In the genomic region with DNA sequence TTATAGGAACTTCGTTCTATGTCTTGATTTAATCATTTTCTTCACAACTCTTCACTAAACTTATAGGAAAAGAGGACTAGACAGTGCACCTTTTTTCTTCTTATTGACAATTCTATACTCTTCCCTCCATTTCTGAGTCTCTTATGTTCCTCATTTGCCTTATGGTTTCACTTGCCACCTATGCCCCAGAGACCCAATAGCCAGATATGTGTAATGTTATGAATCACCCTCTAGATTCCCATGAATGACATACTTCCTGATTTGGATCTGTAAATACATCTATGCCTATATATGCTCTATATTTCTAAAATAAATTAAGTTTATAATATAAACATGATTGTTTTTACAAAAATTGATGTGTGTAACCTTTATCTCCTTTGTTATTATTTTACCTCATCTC, we compare ENCODE assay signal across 9 cellular contexts.
DNase-seq lines count a peak whose midpoint lies in the region; ATAC-seq and TF ChIP-seq lines count a peak whose summit lies in the region.
"Had no signal": no experiment of that assay in that cellular context is flagged by ENCODE, and none has a peak within 500 bp of the region (broad histone marks: within the 10 kb centered on the region; RNA-seq: fewer than 3 reads in every experiment).

No MANE protein-coding gene starts in this region.

- no peaks in the 10 kb centered on the region for H3K36me3 ChIP-seq in ACC112 (ENCODE audit: insufficient read depth, low read length)

- H3K27ac ChIP-seq in ACC112 (ENCODE audit: low read depth, low read length) (peak overlapping the region; percentile 69), RWPE1 (no peak overlapping the region)

- no peaks in the 10 kb centered on the region for H3K27me3 ChIP-seq in ACC112 (ENCODE audit: insufficient read depth, low read length)

- no peaks in the 10 kb centered on the region for H3K27me3 Mint-ChIP-seq in activated T-helper 17 cell treated with anti-CD3 and anti-CD28 coated beads, Interleukin-2, amount 50 U/mL, for 72 hours

- no peaks in the 10 kb centered on the region for H3K9me3 Mint-ChIP-seq in activated T-helper 17 cell treated with anti-CD3 and anti-CD28 coated beads, Interleukin-2, amount 50 U/mL, for 72 hours

- H3K4me3 ChIP-seq in ACC112 (ENCODE audit: low read depth, low read length) (peak overlapping the region; percentile 27; the same call in 1 of the 2 replicates), choroid plexus epithelial cell (ENCODE audit: low read depth, low read length) (no peak overlapping the region)

- DNase-seq in choroid plexus epithelial cell (ENCODE audit: low read depth) (peak; percentile 57), RWPE1 (ENCODE audit: low spot score) (no peak), NCI-H226 (no peak), hypothalamus (lab: John Stamatoyannopoulos, UW) (no peak)
- DNase-seq: activated CD8-positive, alpha-beta memory T cell treated with anti-CD3 and anti-CD28 coated beads for 24 hours had no signal

- H2AFZ ChIP-seq in ACC112 (ENCODE audit: low read length, unreplicated experiment) = peak overlapping the region; percentile 96

- POLR2A ChIA-PET in RWPE1 (lab: Yijun Ruan, JAX; ENCODE audit: low non-redundant PET) = no interaction called here

- no peaks in the 10 kb centered on the region for H3K79me2 ChIP-seq in ACC112 (ENCODE audit: control insufficient read depth, insufficient read depth, low read length, unreplicated experiment)

- H3K4me1 ChIP-seq in ACC112 (ENCODE audit: control insufficient read depth, insufficient read depth, low read length, unreplicated experiment) = peaks cover 29% of the 10 kb centered on the region

- ATAC-seq in GM19397 (IDR thresholded peaks at IDR 0.05; ENCODE audit: unreplicated experiment) (peak; percentile 72), HG03378 (IDR thresholded peaks at IDR 0.05; ENCODE audit: unreplicated experiment) (peak; percentile 84)
- ATAC-seq in activated T-helper 17 cell treated with anti-CD3 and anti-CD28 coated beads, Interleukin-2, amount 50 U/mL, for 72 hours (replicated peaks) = no peak

- no peak overlapping the region for H3K27ac Mint-ChIP-seq in activated T-helper 17 cell treated with anti-CD3 and anti-CD28 coated beads, Interleukin-2, amount 50 U/mL, for 72 hours

- H3K4me3 Mint-ChIP-seq in activated T-helper 17 cell treated with anti-CD3 and anti-CD28 coated beads, Interleukin-2, amount 50 U/mL, for 72 hours = no peak overlapping the region

- H3K36me3 Mint-ChIP-seq in activated T-helper 17 cell treated with anti-CD3 and anti-CD28 coated beads, Interleukin-2, amount 50 U/mL, for 72 hours (ENCODE audit: low read depth) = no peaks in the 10 kb centered on the region

- H3K4me1 Mint-ChIP-seq in activated T-helper 17 cell treated with anti-CD3 and anti-CD28 coated beads, Interleukin-2, amount 50 U/mL, for 72 hours = no peaks in the 10 kb centered on the region

- CTCF ChIA-PET in RWPE1 (lab: Yijun Ruan, JAX) = no interaction called here

- TF ChIP-seq CTCF in choroid plexus epithelial cell (conservative IDR thresholded peaks at IDR 0.05; ENCODE audit: low read depth, low read length) = no peak
- no peak for TF ChIP-seq CTCF in RWPE1 (conservative IDR thresholded peaks at IDR 0.05; ENCODE audit: low read depth)
